17 cellular contexts compared by ENCODE assay signal in genomic region chr17:53058031-53058430, GRCh38.
A peak's percentile ranks its signal among the peaks of the same experiment; 100 is the strongest.
DNase-seq lines count a peak whose midpoint lies in the region; ATAC-seq and TF ChIP-seq lines count a peak whose summit lies in the region.
"Had no signal": no experiment of that assay in that cellular context is flagged by ENCODE, and none has a peak within 500 bp of the region (broad histone marks: within the 10 kb centered on the region; RNA-seq: fewer than 3 reads in every experiment).

No MANE protein-coding gene starts in this region.

- DNase-seq in DMS 273 (lab: John Stamatoyannopoulos, UW; ENCODE audit: unreplicated experiment) = peak; percentile 63
- peak; percentile 59 for DNase-seq in NCI-H69 (lab: John Stamatoyannopoulos, UW)
- DNase-seq in choroid plexus epithelial cell (ENCODE audit: low read depth) = peak; percentile 1
- DNase-seq in kidney glomerular epithelial cell (lab: John Stamatoyannopoulos, UW) = peak; percentile 86
- no peak for DNase-seq in GF-D8 (lab: John Stamatoyannopoulos, UW)
- DNase-seq in NCI-H2029 treated with DMSO at 0.1 percent for 48 hours (lab: John Stamatoyannopoulos, UW) = no peak
- DNase-seq in middle frontal gyrus (ENCODE audit: extremely low spot score, low spot score) = no peak
- DNase-seq: CD4-positive, alpha-beta T cell; DND-41; GDM1; MM.1S; NCI-H1105; NCI-H1694; NCI-H2107; NCI-H526 treated with DMSO at 0.1 percent for 48 hours; SHP77 treated with DMSO at 0.1 percent for 48 hours had no signal

- no peak for TF ChIP-seq CTCF in choroid plexus epithelial cell (conservative IDR thresholded peaks at IDR 0.05; ENCODE audit: low read depth, low read length)

- no peak for ATAC-seq in GM18870 (IDR thresholded peaks at IDR 0.05; ENCODE audit: unreplicated experiment)

- H3K4me3 ChIP-seq in choroid plexus epithelial cell (ENCODE audit: low read depth, low read length) = no peak overlapping the region

Comparison
In these comparisons a context has a peak if more than half of its experiments do, and no peak if none do; other contexts are left out.
1. DNase-seq: peak in DMS 273 (single experiment), NCI-H69 (single experiment), choroid plexus epithelial cell (single experiment) and kidney glomerular epithelial cell (single experiment); none in GF-D8 (single experiment), NCI-H2029 treated with DMSO at 0.1 percent for 48 hours (single experiment) and middle frontal gyrus (single experiment).